Comparison of ENCODE assay signal across 21 cellular contexts in the genomic region with DNA sequence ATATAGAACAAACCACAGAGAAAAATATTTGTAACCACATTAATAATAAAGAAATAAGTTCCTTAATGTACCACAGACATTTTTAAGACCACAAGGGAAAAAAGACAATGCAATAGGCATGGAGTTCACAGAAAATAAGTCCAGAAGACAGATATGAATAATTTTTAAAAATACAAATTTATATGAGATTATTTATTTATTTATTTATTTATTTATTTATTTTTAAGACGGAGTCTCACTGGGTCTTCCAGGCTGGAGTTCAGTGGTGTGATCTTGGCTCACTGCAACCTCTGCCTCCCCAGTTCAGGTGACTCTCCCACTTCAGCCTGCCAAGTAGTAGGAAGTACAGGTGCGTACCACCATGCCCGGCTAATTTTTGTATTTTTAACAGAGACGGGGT. TPM values are rescaled to one million over a fixed set of nuclear protein-coding genes. Genes with fewer than 3 reads are reported as not detected.
DNase-seq lines count a peak whose midpoint lies in the region; ATAC-seq, FAIRE-seq and TF ChIP-seq lines count a peak whose summit lies in the region.
"Had no signal": no experiment of that assay in that cellular context is flagged by ENCODE, and none has a peak within 500 bp of the region (broad histone marks: within the 10 kb centered on the region; RNA-seq: fewer than 3 reads in every experiment).

No MANE protein-coding gene starts in this region.

- intact Hi-C loops in sigmoid colon (cut with DNase I): no loop called here
- intact Hi-C loops in CD4-positive, alpha-beta T cell (cut with DNase I, micrococcal nuclease): no loop called here

- TF ChIP-seq POLR2A in A549 (IDR thresholded peaks at IDR 0.05; ENCODE audit: low read length) (no peak), sigmoid colon (IDR thresholded peaks at IDR 0.05) (no peak)

- H3K9me3 Mint-ChIP-seq in CD4-positive, alpha-beta T cell: no peaks in the 10 kb centered on the region
- H3K9me3 Mint-ChIP-seq: CD8-positive, alpha-beta T cell had no signal

- H3K27me3 Mint-ChIP-seq in CD4-positive, alpha-beta T cell: no peaks in the 10 kb centered on the region

- peaks cover 31% of the 10 kb centered on the region for H3K36me3 Mint-ChIP-seq in CD4-positive, alpha-beta T cell (ENCODE audit: low read depth)

- ATAC-seq in A549: no peak
- ATAC-seq in CD4-positive, alpha-beta T cell (ENCODE audit: poor library complexity): no peak
- ATAC-seq: CD8-positive, alpha-beta T cell; GM12878 had no signal

- H3K36me3 ChIP-seq in HEK293 (ENCODE audit: control insufficient read depth in 2 of 2, insufficient read depth in 1 of 2, low read length in 2 of 2) (peaks cover 0 to 4% of the 10 kb centered on the region in 2 experiments; a peak in 2 of 3 replicates), sigmoid colon (peaks cover 0 to 3% (median 0%) of the 10 kb centered on the region in 4 donors)

- H3K27me3 ChIP-seq in sigmoid colon: no peaks in the 10 kb centered on the region
- H3K27me3 ChIP-seq in CD4-positive, alpha-beta T cell (ENCODE audit: control insufficient read depth, insufficient read depth, low read length): no peaks in the 10 kb centered on the region

- no peak for DNase-seq in A549 (ENCODE audit: low read depth in 1 of 2, low spot score in 1 of 2)
- DNase-seq in fibroblast of the aortic adventitia (ENCODE audit: low read depth): peak; percentile 1
- DNase-seq in sigmoid colon: no peak
- no peak for DNase-seq in activated CD4-positive, alpha-beta T cell treated with anti-CD3 and anti-CD28 coated beads for 1 hour
- no peak for DNase-seq in CD4-positive, alpha-beta T cell
- DNase-seq: ACHN; C1 segment of cervical spinal cord; Caco-2; CD8-positive, alpha-beta T cell; DMS153; DND-41; EL; GDM1; GM23248; H7; HCEC 1CT had no signal

- no peaks in the 10 kb centered on the region for H3K4me1 ChIP-seq in A549
- no peaks in the 10 kb centered on the region for H3K4me1 ChIP-seq in HEK293 (ENCODE audit: control insufficient read depth, insufficient read depth, low read length)
- no peaks in the 10 kb centered on the region for H3K4me1 ChIP-seq in sigmoid colon
- H3K4me1 ChIP-seq: Caco-2 had no signal

- H3K4me3 ChIP-seq in A549 (no peak overlapping the region), HEK293 (ENCODE audit: low read depth, low read length) (no peak overlapping the region), fibroblast of the aortic adventitia (ENCODE audit: low read depth, low read length) (no peak overlapping the region), sigmoid colon (no peak overlapping the region)
- H3K4me3 ChIP-seq: GM12878, GM23248 had no signal

- TF ChIP-seq CTCF in A549 (IDR thresholded peaks at IDR 0.05) (no peak), HEK293 (tag by site-specific recombination; IDR thresholded peaks at IDR 0.05) (no peak), fibroblast of the aortic adventitia (IDR thresholded peaks at IDR 0.05; ENCODE audit: insufficient read depth, low read length) (no peak), sigmoid colon (IDR thresholded peaks at IDR 0.05) (no peak)
- TF ChIP-seq CTCF in CD4-positive, alpha-beta T cell (IDR thresholded peaks at IDR 0.05): no peak

- no peak for TF ChIP-seq RAD21 in A549 (conservative IDR thresholded peaks at IDR 0.05 in 1 of 2, IDR thresholded peaks at IDR 0.05 in 1 of 2)

- H3K27ac ChIP-seq in A549 (no peak overlapping the region), HEK293 (ENCODE audit: extremely low read depth, low read depth, low read length) (no peak overlapping the region), sigmoid colon (no peak overlapping the region)
- H3K27ac ChIP-seq in CD4-positive, alpha-beta T cell (ENCODE audit: low read depth, low read length): no peak overlapping the region
- H3K27ac ChIP-seq: 22Rv1, GM23248 had no signal

- CTCF ChIA-PET in A549 (lab: Yijun Ruan, JAX) (no interaction called here), HEK293 (lab: Yijun Ruan, JAX) (interaction anchor here (0.6 kb wide), 1 partner anchor 101 kb away, joined by 3 read pairs; no protein-coding TSS in a partner anchor)
- CTCF ChIA-PET in CD4-positive, alpha-beta T cell (lab: Charles Lee): no interaction called here

- WGBS in A549 (ENCODE audit: missing lambda C conversion rate): 95% methylated on average over 4 of the region's 4 CpGs
- WGBS in sigmoid colon, 2 donors: 95 to 97% methylated on average over 4 of the region's 4 CpGs

- POLR2A ChIA-PET in A549 (lab: Yijun Ruan, JAX): no interaction called here
- POLR2A ChIA-PET in HEK293 (lab: Yijun Ruan, JAX): no interaction called here
- POLR2A ChIA-PET in CD4-positive, alpha-beta T cell (lab: Charles Lee): no interaction called here

- H3K27ac Mint-ChIP-seq in CD4-positive, alpha-beta T cell: no peak overlapping the region
- H3K27ac Mint-ChIP-seq: CD8-positive, alpha-beta T cell had no signal

- no peak for FAIRE-seq in A549 (lab: Jason Lieb, UNC)
- FAIRE-seq: GM19239, H1 had no signal

- H3K4me3 Mint-ChIP-seq in CD4-positive, alpha-beta T cell: no peak overlapping the region
- H3K4me3 Mint-ChIP-seq: CD8-positive, alpha-beta T cell had no signal

- no peaks in the 10 kb centered on the region for H3K9me3 ChIP-seq in A549
- H3K9me3 ChIP-seq in HEK293 (ENCODE audit: control insufficient read depth, insufficient read depth, low read depth, low read length): no peaks in the 10 kb centered on the region
- H3K9me3 ChIP-seq in sigmoid colon: no peaks in the 10 kb centered on the region
- no peaks in the 10 kb centered on the region for H3K9me3 ChIP-seq in CD4-positive, alpha-beta T cell (ENCODE audit: control insufficient read depth, low read length)
- H3K9me3 ChIP-seq: Caco-2 had no signal

- TF ChIP-seq EP300 in A549 (IDR thresholded peaks at IDR 0.05): no peak
- no peak for TF ChIP-seq EP300 in sigmoid colon (IDR thresholded peaks at IDR 0.05)

- peaks cover 14% of the 10 kb centered on the region for H3K4me1 Mint-ChIP-seq in CD4-positive, alpha-beta T cell (ENCODE audit: low read depth)

- no peak overlapping the region for H3K4me2 ChIP-seq in A549

TF ChIP-seq in A549, 52 proteins besides CTCF, POLR2A, EP300 and RAD21:
- TF ChIP-seq NFE2L2 (conservative IDR thresholded peaks at IDR 0.05; ENCODE audit: low read length): no peak
- TF ChIP-seq ZC3H11A (IDR thresholded peaks at IDR 0.05): peak; percentile 76

TF ChIP-seq in HEK293, 187 proteins besides CTCF, POLR2A, EP300 and RAD21 (continues in another document):
- TF ChIP-seq ZNF555 (tag by site-specific recombination; conservative IDR thresholded peaks at IDR 0.05) (peak; percentile 30; the same call in 1 of the 2 replicates), ZNF426 (tag by site-specific recombination; IDR thresholded peaks at IDR 0.05) (peak; percentile 55)
- TF ChIP-seq, protein P1, sequence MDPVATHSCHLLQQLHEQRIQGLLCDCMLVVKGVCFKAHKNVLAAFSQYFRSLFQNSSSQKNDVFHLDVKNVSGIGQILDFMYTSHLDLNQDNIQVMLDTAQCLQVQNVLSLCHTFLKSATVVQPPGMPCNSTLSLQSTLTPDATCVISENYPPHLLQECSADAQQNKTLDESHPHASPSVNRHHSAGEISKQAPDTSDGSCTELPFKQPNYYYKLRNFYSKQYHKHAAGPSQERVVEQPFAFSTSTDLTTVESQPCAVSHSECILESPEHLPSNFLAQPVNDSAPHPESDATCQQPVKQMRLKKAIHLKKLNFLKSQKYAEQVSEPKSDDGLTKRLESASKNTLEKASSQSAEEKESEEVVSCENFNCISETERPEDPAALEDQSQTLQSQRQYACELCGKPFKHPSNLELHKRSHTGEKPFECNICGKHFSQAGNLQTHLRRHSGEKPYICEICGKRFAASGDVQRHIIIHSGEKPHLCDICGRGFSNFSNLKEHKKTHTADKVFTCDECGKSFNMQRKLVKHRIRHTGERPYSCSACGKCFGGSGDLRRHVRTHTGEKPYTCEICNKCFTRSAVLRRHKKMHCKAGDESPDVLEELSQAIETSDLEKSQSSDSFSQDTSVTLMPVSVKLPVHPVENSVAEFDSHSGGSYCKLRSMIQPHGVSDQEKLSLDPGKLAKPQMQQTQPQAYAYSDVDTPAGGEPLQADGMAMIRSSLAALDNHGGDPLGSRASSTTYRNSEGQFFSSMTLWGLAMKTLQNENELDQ (tag by site-specific recombination; IDR thresholded peaks at IDR 0.05; ENCODE audit: low read depth): no peak

RNA-seq across cellular contexts. Expression of a gene that starts 53.7 kb away (rescaled TPM):
- polyA plus RNA-seq in A549 (2011; rRNA removed) (4.4 and 5.3 TPM in 2 replicates), A549 (2017; fragmentation: RNase III; extraction: RNeasy Plus Mini Kit Qiagen cat#74134 plus additional on column Dnase treatment) (1.7 to 2.3 TPM (median 2.3 TPM) in 3 replicates), sigmoid colon (1 to 10 TPM in 2 of 3 donors, under 1 TPM in 1; 0.60 to 1.9 (median 1.6) TPM)
- 1.0 and 1.1 TPM in 2 replicates for polyA plus RNA-seq in A549 (2012; cell fraction: cytosol; rRNA removed)
- 0.47 and 0.92 TPM in 2 replicates for polyA plus RNA-seq in A549 (2012; cell fraction: nucleus; rRNA removed)
- 2.0 and 3.1 TPM in 2 replicates for polyA minus RNA-seq in A549 (2011; rRNA and poly(A)+ RNA removed)
- total RNA-seq in fibroblast of the aortic adventitia (ENCODE audit: low replicate concordance) (2.9 and 7.1 TPM in 2 replicates), sigmoid colon (1 to 10 TPM; 3.9 to 7.5 (median 5.3) TPM)
- 1 to 10 TPM; 3.8 to 4.3 TPM for total RNA-seq in CD4-positive, alpha-beta T cell

RNA-seq across cellular contexts. Expression of a gene that starts 56.4 kb away (rescaled TPM):
- polyA plus RNA-seq in A549 (2011; rRNA removed) (12.0 and 12.7 TPM in 2 replicates), A549 (2017; fragmentation: RNase III; extraction: RNeasy Plus Mini Kit Qiagen cat#74134 plus additional on column Dnase treatment) (6.7 to 6.9 TPM (median 6.8 TPM) in 3 replicates), sigmoid colon (1 to 10 TPM; 4.6 to 6.5 (median 4.8) TPM)
- 4.5 and 5.7 TPM in 2 replicates for polyA plus RNA-seq in A549 (2012; cell fraction: cytosol; rRNA removed)
- polyA plus RNA-seq in A549 (2012; cell fraction: nucleus; rRNA removed): 2.3 and 2.4 TPM in 2 replicates
- 22.4 and 24.1 TPM in 2 replicates for polyA minus RNA-seq in A549 (2011; rRNA and poly(A)+ RNA removed)
- total RNA-seq in fibroblast of the aortic adventitia (ENCODE audit: low replicate concordance) (5.1 and 42.5 TPM in 2 replicates), sigmoid colon (1 to 10 TPM; 5.0 to 10.0 (median 8.4) TPM)
- 10 to 100 TPM; 11.0 to 12.1 TPM for total RNA-seq in CD4-positive, alpha-beta T cell
